Comparison of ENCODE assay signal across 8 cellular contexts in genomic region chr1:117367769-117368059, GRCh38. TPM values are rescaled to one million over a fixed set of nuclear protein-coding genes. Genes with fewer than 3 reads are reported as not detected.
A peak's percentile ranks its signal among the peaks of the same experiment; 100 is the strongest.
DNase-seq lines count a peak whose midpoint lies in the region; ATAC-seq and TF ChIP-seq lines count a peak whose summit lies in the region.

No MANE protein-coding gene starts in this region.

- no peak for TF ChIP-seq CTCF in heart left ventricle (IDR thresholded peaks at IDR 0.05)
- no peak for TF ChIP-seq CTCF in PC-3 (conservative IDR thresholded peaks at IDR 0.05; ENCODE audit: low read depth, low read length)

- H3K79me2 ChIP-seq in PC-3 (ENCODE audit: low read length) = peaks cover 68% of the 10 kb centered on the region

- CTCF ChIA-PET in PC-3 (lab: Charles Lee) = no interaction called here

- TF ChIP-seq POLR2A in heart left ventricle (IDR thresholded peaks at IDR 0.05) = no peak

- H3K4me2 ChIP-seq in PC-3 (ENCODE audit: low read length) = peak overlapping the region; percentile 88

- H3K36me3 ChIP-seq in heart left ventricle (no peaks in the 10 kb centered on the region), PC-3 (ENCODE audit: low read depth, low read length) (no peaks in the 10 kb centered on the region), ectodermal cell (ENCODE audit: control insufficient read depth, insufficient read depth, low read length) (no peaks in the 10 kb centered on the region), neuron (ENCODE audit: insufficient read depth, low read length) (no peaks in the 10 kb centered on the region)

- no TSS peak for BruUV-seq in PC-3 (replicated peaks; lab: Mats Ljungman, UMichigan)

- intact Hi-C loops in heart left ventricle (cut with DNase I) (loop anchor here in 6 of 10 donors (2.0 to 10.0 kb wide), 4 partner anchors 107 to 247 kb away; partner anchors contain the start of genes TRIM45 (in 5 of the 6) and TENT5C (in 2 of the 6)), Right ventricle myocardium superior (cut with DNase I) (no loop called here), PC-3 (cut with micrococcal nuclease) (loop anchor here (2.0 to 10.0 kb wide), 4 partner anchors 55 to 560 kb away; partner anchors contain the start of genes GDAP2, TENT5C and WDR3)

- no peaks in the 10 kb centered on the region for H3K27me3 ChIP-seq in heart left ventricle
- H3K27me3 ChIP-seq in PC-3 (ENCODE audit: low read length) = no peaks in the 10 kb centered on the region
- H3K27me3 ChIP-seq in ectodermal cell (ENCODE audit: control insufficient read depth, insufficient read depth, low read length, poor library complexity, severe bottlenecking) = no peaks in the 10 kb centered on the region
- H3K27me3 ChIP-seq in neuron (ENCODE audit: insufficient read depth, low read length) = no peaks in the 10 kb centered on the region

- peak overlapping the region; percentile 81 for H3K9ac ChIP-seq in PC-3 (ENCODE audit: low read length)

- H3K9me2 ChIP-seq in PC-3 (replicated peaks; ENCODE audit: low read length) = no peaks in the 10 kb centered on the region

- H2AFZ ChIP-seq in PC-3 (ENCODE audit: low read length) = peak overlapping the region; percentile 89
- H2AFZ ChIP-seq in neuron (ENCODE audit: low read depth, low read length) = peak overlapping the region; percentile 77

- ATAC-seq in heart left ventricle (no peak), Right ventricle myocardium superior (ENCODE audit: poor library complexity) (no peak), PC-3 (no peak)

- no peaks in the 10 kb centered on the region for H3K9me3 ChIP-seq in heart left ventricle
- H3K9me3 ChIP-seq in PC-3 (ENCODE audit: low read length) = no peaks in the 10 kb centered on the region
- no peaks in the 10 kb centered on the region for H3K9me3 ChIP-seq in ectodermal cell (ENCODE audit: control insufficient read depth, low read length)
- no peaks in the 10 kb centered on the region for H3K9me3 ChIP-seq in neuron (ENCODE audit: low read length)

- peaks cover 23% of the 10 kb centered on the region for H4K20me1 ChIP-seq in PC-3 (ENCODE audit: low read length)

- POLR2A ChIA-PET in PC-3 (lab: Charles Lee; ENCODE audit: unreplicated experiment) = interaction anchor here (0.6 to 1.0 kb wide), 4 partner anchors 32 to 497 kb away, joined by 3 to 5 read pairs (median 4); no protein-coding TSS in a partner anchor

- H3K27ac ChIP-seq in heart left ventricle = peak overlapping the region; percentile 90 to 99 (median 99)
- H3K27ac ChIP-seq in PC-3 (ENCODE audit: low read length) = peak overlapping the region; percentile 6; the same call in 1 of the 2 replicates
- H3K27ac ChIP-seq in ectodermal cell (ENCODE audit: insufficient read depth, low read depth, low read length, poor library complexity, severe bottlenecking) = no peak overlapping the region

- H3K4me1 ChIP-seq in heart left ventricle (peaks cover 4 to 60% (median 36%) of the 10 kb centered on the region in 12 donors), PC-3 (ENCODE audit: insufficient read depth, low read length) (peaks cover 44% of the 10 kb centered on the region), ectodermal cell (ENCODE audit: control insufficient read depth, insufficient read depth, low read length) (peaks cover 14% of the 10 kb centered on the region), neuron (ENCODE audit: insufficient read depth, low read length) (peaks cover 43% of the 10 kb centered on the region)

- 0 to 1% (median 0%) methylated on average over 9 to 11 of the region's 11 CpGs for WGBS in heart left ventricle, 4 donors
- WGBS in ectodermal cell, 2 experiments = 1 to 2% methylated on average over 11 of the region's 11 CpGs

- no peaks in the 10 kb centered on the region for H3F3A ChIP-seq in PC-3 (ENCODE audit: low read length, unreplicated experiment)

- DNase-seq in heart left ventricle = no peak
- DNase-seq in Right ventricle myocardium superior = no peak
- peak; percentile 14 for DNase-seq in PC-3
- DNase-seq in 8988T = no peak
- no peak for DNase-seq in SHP77 (lab: John Stamatoyannopoulos, UW)
- DNase-seq in putamen (ENCODE audit: low spot score) = no peak

- peak overlapping the region; percentile 73 to 94 (median 88) for H3K4me3 ChIP-seq in heart left ventricle
- H3K4me3 ChIP-seq in PC-3 (ENCODE audit: low read length) = peak overlapping the region; percentile 91
- H3K4me3 ChIP-seq in ectodermal cell (ENCODE audit: insufficient read depth, low read depth, low read length) = peak overlapping the region; percentile 78
- peak overlapping the region; percentile 76 for H3K4me3 ChIP-seq in neuron (ENCODE audit: low read length)

RNA-seq across cellular contexts. Expression of gene MAN1A2, which starts 0.5 kb away (rescaled TPM):
- total RNA-seq in heart left ventricle (10 to 100 TPM; 15.8 to 36.5 (median 23.9) TPM), Right ventricle myocardium superior (23.5 TPM), PC-3 (2014; rRNA removed) (18.0 and 21.1 TPM in 2 replicates)
- 10 to 100 TPM in 1 of 2 donors, 1 to 10 TPM in 1; 5.1 to 12.9 TPM for polyA plus RNA-seq in heart left ventricle
- 18.4 TPM for polyA plus RNA-seq in ectodermal cell (2013, experiment 1 of 4)
- 26.2 TPM for polyA plus RNA-seq in ectodermal cell (2013, experiment 2 of 4)
- 17.1 TPM for polyA plus RNA-seq in ectodermal cell (2013, experiment 3 of 4)
- polyA plus RNA-seq in ectodermal cell (2013, experiment 4 of 4) = 21.2 TPM
